In genomic region chr9:136409557-136410455, GRCh38 we compare ENCODE assay signal across 8 cellular contexts. TPM values are rescaled to one million over a fixed set of nuclear protein-coding genes. Genes with fewer than 3 reads are reported as not detected.
DNase-seq lines count a peak whose midpoint lies in the region; ATAC-seq and TF ChIP-seq lines count a peak whose summit lies in the region.

No MANE protein-coding gene starts in this region.

- H3K4me1 Mint-ChIP-seq in GM23338 (peaks cover 20% of the 10 kb centered on the region), natural killer cell (peaks cover 22 to 41% of the 10 kb centered on the region in 2 donors)
- H3K4me1 Mint-ChIP-seq in activated CD8-positive, alpha-beta memory T cell treated with anti-CD3 and anti-CD28 coated beads, Interleukin-2, amount 10 ng/mL, durations not matched to agents 7 days and 5 days = peaks cover 49% of the 10 kb centered on the region

- CTCF ChIA-PET in activated CD8-positive, alpha-beta memory T cell treated with anti-CD3 and anti-CD28 coated beads, Interleukin-2, amount 10 ng/mL, durations not matched to agents 7 days and 5 days (lab: Charles Lee) = interaction anchor here (0.8 to 2.5 kb wide), 5 partner anchors 9 to 1170 kb away, joined by 3 to 20 read pairs (median 4); partner anchors contain the start of gene DNLZ

- H3K27ac Mint-ChIP-seq in GM23338 = peak overlapping the region; percentile 96
- H3K27ac Mint-ChIP-seq in activated CD8-positive, alpha-beta memory T cell treated with anti-CD3 and anti-CD28 coated beads, Interleukin-2, amount 10 ng/mL, durations not matched to agents 7 days and 5 days = peak overlapping the region; percentile 89
- H3K27ac Mint-ChIP-seq in natural killer cell = peak overlapping the region; percentile 88 to 92

- H3K27me3 ChIP-seq in GM23338 (ENCODE audit: insufficient read depth) = no peaks in the 10 kb centered on the region
- H3K27me3 ChIP-seq in MG63 = no peaks in the 10 kb centered on the region
- H3K27me3 ChIP-seq in esophagus muscularis mucosa = no peaks in the 10 kb centered on the region

- peaks cover 16% of the 10 kb centered on the region for H3F3A ChIP-seq in GM23338 (replicated peaks; ENCODE audit: low read depth)

- WGBS in esophagus muscularis mucosa = 19% methylated on average over 23 of the region's 71 CpGs
- WGBS in urinary bladder = 9% methylated on average over 71 of the region's 71 CpGs

- no peak overlapping the region; the same call in 1 of the 2 replicates for H2AFZ ChIP-seq in GM23338

- H3K27me3 Mint-ChIP-seq in GM23338 (ENCODE audit: insufficient read depth, low read depth, poor library complexity) (peaks cover 30% of the 10 kb centered on the region), natural killer cell (ENCODE audit: low read depth in 2 of 2) (no peaks in the 10 kb centered on the region)
- no peaks in the 10 kb centered on the region for H3K27me3 Mint-ChIP-seq in activated CD8-positive, alpha-beta memory T cell treated with anti-CD3 and anti-CD28 coated beads, Interleukin-2, amount 10 ng/mL, durations not matched to agents 7 days and 5 days

- peak overlapping the region; percentile 96 for H3K4me2 ChIP-seq in GM23338

- no peaks in the 10 kb centered on the region for H3K9me3 Mint-ChIP-seq in GM23338
- H3K9me3 Mint-ChIP-seq in activated CD8-positive, alpha-beta memory T cell treated with anti-CD3 and anti-CD28 coated beads, Interleukin-2, amount 10 ng/mL, durations not matched to agents 7 days and 5 days (ENCODE audit: low read depth) = no peaks in the 10 kb centered on the region
- no peaks in the 10 kb centered on the region for H3K9me3 Mint-ChIP-seq in natural killer cell

- DNase-seq in GM12865 (ENCODE audit: low read depth) = peak; percentile 56
- peak; percentile 48 for DNase-seq in GM23338 (ENCODE audit: low spot score)
- peak; percentile 52 for DNase-seq in MG63
- peak; percentile 58 for DNase-seq in activated CD8-positive, alpha-beta memory T cell treated with anti-CD3 and anti-CD28 coated beads, Interleukin-2, amount 10 ng/mL, durations not matched to agents 7 days and 5 days
- no peak for DNase-seq in esophagus muscularis mucosa (ENCODE audit: extremely low spot score)
- no peak for DNase-seq in natural killer cell
- DNase-seq in NCI-H187 treated with DMSO at 0.1 percent for 48 hours (lab: John Stamatoyannopoulos, UW) = no peak

- TF ChIP-seq EP300 in esophagus muscularis mucosa (IDR thresholded peaks at IDR 0.05) = no peak

- TF ChIP-seq POLR2A in esophagus muscularis mucosa (IDR thresholded peaks at IDR 0.05; ENCODE audit: low read depth) = no peak

- H3K79me2 ChIP-seq in GM23338 (replicated peaks; ENCODE audit: insufficient read depth) = peaks cover 68% of the 10 kb centered on the region

- TF ChIP-seq CTCF in GM12865 (IDR thresholded peaks at IDR 0.05; ENCODE audit: insufficient read depth, low read depth, low read length, missing control alignments) (no peak), GM23338 (conservative IDR thresholded peaks at IDR 0.05; ENCODE audit: low read depth in 2 of 2) (no peak), esophagus muscularis mucosa (IDR thresholded peaks at IDR 0.05) (no peak), natural killer cell (IDR thresholded peaks at IDR 0.05) (no peak)

- H3K27ac ChIP-seq in GM23338 (ENCODE audit: low read depth) (0 out of 2 replicates have a peak overlapping the region, but pooled peaks have one; percentile 39), esophagus muscularis mucosa (replicated peaks in 1 of 4) (peak overlapping the region; percentile 76 to 89 (median 86)), urinary bladder (ENCODE audit: low read depth) (no peak overlapping the region)

- peaks cover 24% of the 10 kb centered on the region for H4K20me1 ChIP-seq in GM23338 (replicated peaks; ENCODE audit: insufficient read depth)

- H3K36me3 Mint-ChIP-seq in GM23338 (ENCODE audit: low read depth) (peaks cover 73% of the 10 kb centered on the region), natural killer cell (no peaks in the 10 kb centered on the region)
- peaks cover 41% of the 10 kb centered on the region for H3K36me3 Mint-ChIP-seq in activated CD8-positive, alpha-beta memory T cell treated with anti-CD3 and anti-CD28 coated beads, Interleukin-2, amount 10 ng/mL, durations not matched to agents 7 days and 5 days

- intact Hi-C loops in esophagus muscularis mucosa (cut with DNase I) (no loop called here), natural killer cell (cut with micrococcal nuclease) (loop anchor here (1.0 to 10.0 kb wide), 2 partner anchors 10 to 95 kb away; partner anchors contain the start of gene SNAPC4)

- H3K9me2 ChIP-seq in GM23338 (ENCODE audit: insufficient read depth) = no peaks in the 10 kb centered on the region

- ATAC-seq in GM23338 (peak; percentile 65), natural killer cell (peak; percentile 20 to 43 (median 22))
- ATAC-seq in activated CD8-positive, alpha-beta memory T cell treated with anti-CD3 and anti-CD28 coated beads, Interleukin-2, amount 10 ng/mL, durations not matched to agents 7 days and 5 days = peak; percentile 37

- H3K36me3 ChIP-seq in GM23338 (ENCODE audit: insufficient read depth) (peaks cover 43% of the 10 kb centered on the region), MG63 (peaks cover 77% of the 10 kb centered on the region), esophagus muscularis mucosa (peaks cover 26 to 63% (median 55%) of the 10 kb centered on the region in 4 donors), urinary bladder (ENCODE audit: insufficient read depth) (peaks cover 2% of the 10 kb centered on the region)

- H3K4me1 ChIP-seq in GM23338 (ENCODE audit: insufficient read depth) (peaks cover 17% of the 10 kb centered on the region; the same call in 1 of the 2 replicates), esophagus muscularis mucosa (peaks cover 22 to 40% (median 32%) of the 10 kb centered on the region in 4 donors), urinary bladder (ENCODE audit: insufficient read depth) (no peaks in the 10 kb centered on the region)

- H3K4me3 ChIP-seq in GM12865 (ENCODE audit: low read depth, low read length) (peak overlapping the region; percentile 78), GM23338 (peak overlapping the region; percentile 96), MG63 (peak overlapping the region; percentile 99), esophagus muscularis mucosa (peak overlapping the region; percentile 87 to 99 (median 94)), urinary bladder (ENCODE audit: low read depth, low read length) (peak overlapping the region; percentile 91)

- peak overlapping the region; percentile 96 for H3K4me3 Mint-ChIP-seq in GM23338
- peak overlapping the region; percentile 96 for H3K4me3 Mint-ChIP-seq in activated CD8-positive, alpha-beta memory T cell treated with anti-CD3 and anti-CD28 coated beads, Interleukin-2, amount 10 ng/mL, durations not matched to agents 7 days and 5 days
- H3K4me3 Mint-ChIP-seq in natural killer cell = peak overlapping the region; percentile 93

- H3K9me3 ChIP-seq in MG63 (no peaks in the 10 kb centered on the region), esophagus muscularis mucosa (no peaks in the 10 kb centered on the region)

RNA-seq across cellular contexts. Expression of gene ENTR1, which starts 0.6 kb away (rescaled TPM):
- total RNA-seq in GM23338 (2014; rRNA removed; shearing (Covaris generic)) = 79.7 and 91.9 TPM in 2 replicates
- polyA plus RNA-seq in GM23338 (2016; fragmentation: Nextera tagmentation; extraction: Ambion mirVana) (25.6 and 29.9 TPM in 2 replicates), urinary bladder (37.5 TPM)
- 65.6 and 95.9 TPM in 2 replicates for total RNA-seq in MG63 (2014; rRNA removed; shearing (Covaris generic); ENCODE audit: low replicate concordance)
- 10 to 100 TPM; 47.4 to 54.2 TPM for total RNA-seq in activated CD8-positive, alpha-beta memory T cell treated with anti-CD3 and anti-CD28 coated beads, Interleukin-2, amount 10 ng/mL, durations not matched to agents 7 days and 5 days
- total RNA-seq in esophagus muscularis mucosa (10 to 100 TPM; 26.2 to 44.8 (median 37.6) TPM), natural killer cell (10 to 100 TPM; 38.7 to 62.3 (median 41.6) TPM), urinary bladder (20.4 TPM)

RNA-seq across cellular contexts. Expression of gene PMPCA, which starts 0.7 kb away (rescaled TPM):
- 83.3 and 88.2 TPM in 2 replicates for total RNA-seq in GM23338 (2014; rRNA removed; shearing (Covaris generic))
- polyA plus RNA-seq in GM23338 (2016; fragmentation: Nextera tagmentation; extraction: Ambion mirVana) (54.6 and 61.3 TPM in 2 replicates), urinary bladder (43.7 TPM)
- 56.3 and 83.7 TPM in 2 replicates for total RNA-seq in MG63 (2014; rRNA removed; shearing (Covaris generic); ENCODE audit: low replicate concordance)
- total RNA-seq in activated CD8-positive, alpha-beta memory T cell treated with anti-CD3 and anti-CD28 coated beads, Interleukin-2, amount 10 ng/mL, durations not matched to agents 7 days and 5 days = 10 to 100 TPM; 64.0 to 76.5 TPM
- total RNA-seq in esophagus muscularis mucosa (10 to 100 TPM; 22.8 to 43.9 (median 35.0) TPM), natural killer cell (10 to 100 TPM; 78.3 to 84.8 (median 79.3) TPM), urinary bladder (15.1 TPM)

RNA-seq across cellular contexts. Expression of gene SNAPC4, which starts 9.8 kb away (rescaled TPM):
- total RNA-seq in GM23338 (2014; rRNA removed; shearing (Covaris generic)) = 20.4 and 22.7 TPM in 2 replicates
- polyA plus RNA-seq in GM23338 (2016; fragmentation: Nextera tagmentation; extraction: Ambion mirVana) (8.8 and 10.2 TPM in 2 replicates), urinary bladder (7.3 TPM)
- total RNA-seq in MG63 (2014; rRNA removed; shearing (Covaris generic); ENCODE audit: low replicate concordance) = 9.1 and 14.1 TPM in 2 replicates
- total RNA-seq in activated CD8-positive, alpha-beta memory T cell treated with anti-CD3 and anti-CD28 coated beads, Interleukin-2, amount 10 ng/mL, durations not matched to agents 7 days and 5 days = 10 to 100 TPM; 12.4 to 17.0 TPM
- total RNA-seq in esophagus muscularis mucosa (1 to 10 TPM; 3.3 to 8.4 (median 4.9) TPM), natural killer cell (10 to 100 TPM in 1 of 3 donors, 1 to 10 TPM in 2; 9.0 to 11.3 (median 9.4) TPM), urinary bladder (4.4 TPM)

RNA-seq across cellular contexts. Expression of gene INPP5E, which starts 29.8 kb away (rescaled TPM):
- total RNA-seq in GM23338 (2014; rRNA removed; shearing (Covaris generic)) = 10.9 and 13.4 TPM in 2 replicates
- 5.8 TPM in 2 replicates for polyA plus RNA-seq in GM23338 (2016; fragmentation: Nextera tagmentation; extraction: Ambion mirVana)
- 2.9 and 10.4 TPM in 2 replicates for total RNA-seq in MG63 (2014; rRNA removed; shearing (Covaris generic); ENCODE audit: low replicate concordance)
- 10 to 100 TPM; 20.0 to 21.4 TPM for total RNA-seq in activated CD8-positive, alpha-beta memory T cell treated with anti-CD3 and anti-CD28 coated beads, Interleukin-2, amount 10 ng/mL, durations not matched to agents 7 days and 5 days
- total RNA-seq in esophagus muscularis mucosa = 10 to 100 TPM in 2 of 4 donors, 1 to 10 TPM in 2; 8.4 to 17.1 (median 12.5) TPM
- total RNA-seq in natural killer cell = 10 to 100 TPM; 12.1 to 15.7 (median 14.4) TPM
- 5.3 TPM for total RNA-seq in urinary bladder
- 12.6 TPM for polyA plus RNA-seq in urinary bladder

RNA-seq across cellular contexts. Expression of gene CARD9, which starts 36.3 kb away (rescaled TPM):
- total RNA-seq in GM23338 (2014; rRNA removed; shearing (Covaris generic)) = 0.49 and 1.1 TPM in 2 replicates
- polyA plus RNA-seq in GM23338 (2016; fragmentation: Nextera tagmentation; extraction: Ambion mirVana) (0.63 and 0.92 TPM in 2 replicates), urinary bladder (2.9 TPM)
- total RNA-seq in MG63 (2014; rRNA removed; shearing (Covaris generic); ENCODE audit: low replicate concordance) = 1.7 TPM in 1 of 2 replicates, not detected in the other
- 1 to 10 TPM in 1 of 2 experiments, under 1 TPM in 1; 0.50 to 3.1 TPM for total RNA-seq in activated CD8-positive, alpha-beta memory T cell treated with anti-CD3 and anti-CD28 coated beads, Interleukin-2, amount 10 ng/mL, durations not matched to agents 7 days and 5 days
- total RNA-seq in esophagus muscularis mucosa (1 to 10 TPM; 1.2 to 4.2 (median 1.9) TPM), natural killer cell (1 to 10 TPM; 1.6 to 4.2 (median 4.0) TPM), urinary bladder (3.2 TPM)

Comparison
In these comparisons a context has a peak if more than half of its experiments do, and no peak if none do; other contexts are left out.
1. DNase-seq: peak in GM12865 (single experiment), GM23338 (single experiment), MG63 (single experiment) and activated CD8-positive, alpha-beta memory T cell treated with anti-CD3 and anti-CD28 coated beads, Interleukin-2, amount 10 ng/mL, durations not matched to agents 7 days and 5 days (single experiment); none in esophagus muscularis mucosa (single experiment), natural killer cell (single experiment) and NCI-H187 treated with DMSO at 0.1 percent for 48 hours (single experiment).
2. Peak in every context shown above with its lines, with median percentiles within 50 percentile points of each other: H3K4me3 ChIP-seq, ATAC-seq, H3K27ac Mint-ChIP-seq and H3K4me3 Mint-ChIP-seq.